Comparison of ENCODE assay signal across 1 cellular context in genomic region chr12:53500776-53501614, GRCh38.
A peak's percentile ranks its signal among the peaks of the same experiment; 100 is the strongest.
TF ChIP-seq lines count a peak whose summit lies in the region.

TARBP2 (plus strand) TSS chr12:53501283; CDS start chr12:53501409, 126 bp downstream.

TF ChIP-seq in HepG2, 621 proteins besides CTCF, POLR2A, EP300 and RAD21 (continued from another document and continues in another):
- TF ChIP-seq GMEB1 (CRISPR knock-in tag; IDR thresholded peaks at IDR 0.05; ENCODE audit: borderline replicate concordance) (peak; percentile 86), SPEN (CRISPR knock-in tag; IDR thresholded peaks at IDR 0.05; ENCODE audit: low read depth) (peak; percentile 90; the same call in 1 of the 2 replicates), KLF12 (CRISPR knock-in tag; IDR thresholded peaks at IDR 0.05; ENCODE audit: borderline replicate concordance) (peak; percentile 81; the same call in 1 of the 2 replicates), SNAI1 (CRISPR knock-in tag; IDR thresholded peaks at IDR 0.05; ENCODE audit: borderline replicate concordance) (0 out of 2 replicates have a peak, but pooled peaks have one; percentile 38), ELF3 (CRISPR knock-in tag; IDR thresholded peaks at IDR 0.05) (peak; percentile 41), ZNF773 (CRISPR knock-in tag; IDR thresholded peaks at IDR 0.05; ENCODE audit: borderline replicate concordance) (0 out of 2 replicates have a peak, but pooled peaks have one; percentile 25), DDIT3 (CRISPR knock-in tag; IDR thresholded peaks at IDR 0.05) (0 out of 2 replicates have a peak, but pooled peaks have one; percentile 23), HMGXB4 (CRISPR knock-in tag; IDR thresholded peaks at IDR 0.05; ENCODE audit: borderline replicate concordance in 1 of 2, low read depth in 1 of 2) (no peak; a peak in 2 of 4 replicates), ZNF512 (CRISPR knock-in tag; IDR thresholded peaks at IDR 0.05) (no peak), ZNF574 (CRISPR knock-in tag; IDR thresholded peaks at IDR 0.05) (peak; percentile 88), STAT5B (CRISPR knock-in tag; IDR thresholded peaks at IDR 0.05) (no peak), MEIS2 (CRISPR knock-in tag; IDR thresholded peaks at IDR 0.05) (peak; percentile 47), TEF (CRISPR knock-in tag; IDR thresholded peaks at IDR 0.05) (peak; percentile 64; the same call in 1 of the 2 replicates), PBX3 (CRISPR knock-in tag; IDR thresholded peaks at IDR 0.05; ENCODE audit: borderline replicate concordance) (peak; percentile 56; the same call in 1 of the 2 replicates), KAT2B (IDR thresholded peaks at IDR 0.05; ENCODE audit: borderline replicate concordance, low read depth, low read length) (no peak), STAT6 (CRISPR knock-in tag; IDR thresholded peaks at IDR 0.05; ENCODE audit: borderline replicate concordance) (no peak), YEATS2 (CRISPR knock-in tag; IDR thresholded peaks at IDR 0.05; ENCODE audit: borderline replicate concordance) (peak; percentile 95), NFAT5 (CRISPR knock-in tag; IDR thresholded peaks at IDR 0.05) (peak; percentile 83; the same call in 1 of the 2 replicates), HDAC2 (CRISPR knock-in tag; IDR thresholded peaks at IDR 0.05) (no peak; the same call in 1 of the 2 replicates), BORCS8-MEF2B (CRISPR knock-in tag; IDR thresholded peaks at IDR 0.05) (peak; percentile 91), IRF9 (CRISPR knock-in tag; IDR thresholded peaks at IDR 0.05; ENCODE audit: borderline replicate concordance) (peak; percentile 84; the same call in 1 of the 2 replicates), THRA (CRISPR knock-in tag; IDR thresholded peaks at IDR 0.05; ENCODE audit: borderline replicate concordance) (no peak; the same call in 1 of the 2 replicates), FOXO1 (CRISPR knock-in tag; IDR thresholded peaks at IDR 0.05) (no peak), ZNF414 (CRISPR knock-in tag; IDR thresholded peaks at IDR 0.05) (peak; percentile 89), SP1 (IDR thresholded peaks at IDR 0.05) (no peak), SP1 (CRISPR knock-in tag; IDR thresholded peaks at IDR 0.05) (peak; percentile 89)
